Comparison of ENCODE assay signal across 14 cellular contexts in the genomic region with DNA sequence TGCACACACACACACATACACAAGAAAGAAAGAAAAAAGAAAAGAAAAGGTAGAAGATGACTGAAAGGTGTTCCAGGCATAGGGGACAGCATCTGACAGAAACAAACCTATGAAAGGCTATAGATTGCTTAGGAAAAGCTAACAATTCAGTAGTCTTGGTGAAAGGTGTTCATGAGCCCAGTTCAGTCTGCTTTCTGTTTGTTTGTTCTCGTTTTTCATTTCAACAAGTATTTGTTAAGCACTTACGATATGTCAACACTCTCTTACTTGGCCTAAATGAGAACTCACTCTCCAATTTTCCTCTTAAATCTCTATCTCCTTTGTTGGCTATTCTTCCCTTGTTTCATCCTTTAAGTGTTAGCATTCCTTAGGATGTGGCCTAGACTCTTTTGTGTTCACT.
A peak's percentile ranks its signal among the peaks of the same experiment; 100 is the strongest.
DNase-seq lines count a peak whose midpoint lies in the region; TF ChIP-seq lines count a peak whose summit lies in the region.
"Had no signal": no experiment of that assay in that cellular context is flagged by ENCODE, and none has a peak within 500 bp of the region (broad histone marks: within the 10 kb centered on the region; RNA-seq: fewer than 3 reads in every experiment).

No MANE protein-coding gene starts in this region.

- no peak overlapping the region for H3K27ac Mint-ChIP-seq in glutamatergic neuron (ENCODE audit: unreplicated experiment)
- H3K27ac Mint-ChIP-seq: CD4-positive, alpha-beta memory T cell had no signal

- H3K4me3 Mint-ChIP-seq in glutamatergic neuron (ENCODE audit: unreplicated experiment) = no peak overlapping the region
- H3K4me3 Mint-ChIP-seq: CD4-positive, alpha-beta memory T cell had no signal

- H3K27me3 Mint-ChIP-seq in glutamatergic neuron (ENCODE audit: unreplicated experiment) = peaks cover 2% of the 10 kb centered on the region

- DNase-seq in NCI-H748 (lab: John Stamatoyannopoulos, UW; ENCODE audit: unreplicated experiment) (peak; percentile 18), NCI-H748 treated with DMSO at 0.1 percent for 48 hours (lab: John Stamatoyannopoulos, UW) (no peak), NCI-H2029 (lab: John Stamatoyannopoulos, UW) (peak; percentile 80), NCI-H345 (lab: John Stamatoyannopoulos, UW) (peak; percentile 72), glutamatergic neuron (no peak), superior temporal gyrus (ENCODE audit: extremely low spot score) (no peak), germinal center (ENCODE audit: low spot score) (no peak)
- DNase-seq: ACHN; CD4-positive, alpha-beta memory T cell; GM23248; Kasumi-1; NCI-H1694; NCI-H2171; T-helper 1 cell had no signal

- H3K36me3 Mint-ChIP-seq in glutamatergic neuron (ENCODE audit: unreplicated experiment) = no peaks in the 10 kb centered on the region
- H3K36me3 Mint-ChIP-seq: CD4-positive, alpha-beta memory T cell had no signal

- H3K9me3 Mint-ChIP-seq in glutamatergic neuron (ENCODE audit: unreplicated experiment) = no peaks in the 10 kb centered on the region

- H3K4me1 Mint-ChIP-seq in glutamatergic neuron (ENCODE audit: low read depth, unreplicated experiment) = no peaks in the 10 kb centered on the region
- H3K4me1 Mint-ChIP-seq: CD4-positive, alpha-beta memory T cell had no signal

- TF ChIP-seq CTCF in glutamatergic neuron (IDR thresholded peaks at IDR 0.05; ENCODE audit: partially characterized antibody, unreplicated experiment) = no peak

Comparison
In these comparisons a context has a peak if more than half of its experiments do, and no peak if none do; other contexts are left out.
1. DNase-seq: peak in NCI-H748 (single experiment), NCI-H2029 (single experiment) and NCI-H345 (single experiment); none in NCI-H748 treated with DMSO at 0.1 percent for 48 hours (single experiment), glutamatergic neuron (single experiment), superior temporal gyrus (single experiment) and germinal center (single experiment).